ENCODE assay signal across 9 cellular contexts in the genomic region with DNA sequence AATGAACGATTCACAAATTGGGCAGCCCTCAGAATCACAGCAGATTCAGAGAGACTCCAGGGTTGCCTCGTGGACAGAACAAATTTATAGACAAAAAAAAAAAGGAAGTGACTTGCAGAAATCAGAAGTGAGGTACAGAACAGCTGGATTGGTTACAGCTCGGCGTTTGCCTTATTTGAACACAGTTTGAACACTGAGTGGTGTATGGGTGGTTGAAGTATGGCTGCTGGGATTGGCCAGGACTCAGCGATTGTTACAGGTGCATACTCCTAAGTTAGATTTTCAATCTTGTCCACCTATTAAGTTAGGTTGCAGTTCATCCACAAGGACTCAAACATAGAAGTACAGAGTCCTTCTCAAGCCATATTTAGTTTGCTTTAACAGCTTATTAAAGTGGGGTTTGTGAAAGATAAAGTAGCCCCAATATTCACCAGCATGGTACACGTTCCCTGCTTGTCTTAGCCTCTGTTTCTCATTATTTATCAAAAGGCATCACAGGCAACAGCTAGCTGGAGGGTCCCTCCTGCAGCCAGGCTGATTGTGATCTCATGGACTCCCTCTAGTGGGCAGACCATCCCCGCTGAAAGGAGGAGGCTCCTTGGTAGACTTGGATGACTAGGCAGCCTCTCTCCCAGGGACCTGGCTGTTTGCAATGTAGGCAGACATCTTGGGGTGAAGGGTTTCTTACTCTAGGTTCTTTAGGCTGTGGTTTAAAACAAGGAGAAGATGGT. TPM values are rescaled to one million over a fixed set of nuclear protein-coding genes. Genes with fewer than 3 reads are reported as not detected.
DNase-seq lines count a peak whose midpoint lies in the region; ATAC-seq and TF ChIP-seq lines count a peak whose summit lies in the region.
"Had no signal": no experiment of that assay in that cellular context is flagged by ENCODE, and none has a peak within 500 bp of the region (broad histone marks: within the 10 kb centered on the region; RNA-seq: fewer than 3 reads in every experiment).

No MANE protein-coding gene starts in this region.

- ATAC-seq in left colon, result peak; percentile 85
- no peak for ATAC-seq in GM19452 (IDR thresholded peaks at IDR 0.05; ENCODE audit: unreplicated experiment)

- TF ChIP-seq POLR2A in breast epithelium (IDR thresholded peaks at IDR 0.05), result no peak

- no peaks in the 10 kb centered on the region for H3K4me1 ChIP-seq in breast epithelium
- H3K4me1 ChIP-seq: BLaER1 had no signal

- peak in 2 of 3 donors; percentile 35 to 48 for TF ChIP-seq CTCF in breast epithelium (IDR thresholded peaks at IDR 0.05)

- no peak overlapping the region for H3K4me3 ChIP-seq in Jurkat, Clone E6-1 (ENCODE audit: low read length)
- no peak overlapping the region for H3K4me3 ChIP-seq in breast epithelium
- H3K4me3 ChIP-seq: BLaER1 had no signal

- no peaks in the 10 kb centered on the region for H3K9me3 ChIP-seq in breast epithelium

- DNase-seq in NCI-H1436 (lab: John Stamatoyannopoulos, UW) (peak; percentile 24), NCI-H1436 treated with DMSO at 0.1 percent for 48 hours (lab: John Stamatoyannopoulos, UW) (no peak), SKM-1 (lab: John Stamatoyannopoulos, UW; ENCODE audit: unreplicated experiment) (peak; percentile 55), breast epithelium (ENCODE audit: low spot score in 2 of 2) (peak in 1 of 2 donors; percentile 54), left colon (peak; percentile 52 to 70)
- DNase-seq in Jurkat, Clone E6-1 (ENCODE audit: low read depth, low spot score), result peak; percentile 45
- DNase-seq in stimulated activated CD4-positive, alpha-beta T cell treated with anti-CD3 and anti-CD28 coated beads, TNF-alpha, amount 100 ng/mL, for 4 hours (ENCODE audit: low read depth in 3 of 3), result peak in 2 of 3 experiments; percentile 8 to 10

- intact Hi-C loops in breast epithelium (cut with DNase I; ENCODE audit: low total_unique reads) (no loop called here), left colon (cut with DNase I, micrococcal nuclease) (loop anchor here in 1 of 2 donors (10.0 kb wide), 1 partner anchor 63 kb away; no protein-coding TSS in a partner anchor)

- no peak overlapping the region for H3K27ac ChIP-seq in breast epithelium
- H3K27ac ChIP-seq: BLaER1 had no signal

- no peaks in the 10 kb centered on the region for H3K27me3 ChIP-seq in breast epithelium
- H3K27me3 ChIP-seq: BLaER1 had no signal

- no peaks in the 10 kb centered on the region for H3K36me3 ChIP-seq in breast epithelium
- H3K36me3 ChIP-seq: BLaER1 had no signal

RNA-seq across cellular contexts. Expression of a gene that starts 17.6 kb away (rescaled TPM):
- not detected for polyA plus RNA-seq in Jurkat, Clone E6-1 (2012; ENCODE audit: insufficient read depth, insufficient read length)
- total RNA-seq in breast epithelium, result 10 to 100 TPM; 10.8 to 88.3 (median 29.0) TPM
- total RNA-seq in left colon, result 10 to 100 TPM in 1 of 2 donors, 1 to 10 TPM in 1; 7.7 to 26.7 TPM
